14 cellular contexts compared by ENCODE assay signal in the genomic region with DNA sequence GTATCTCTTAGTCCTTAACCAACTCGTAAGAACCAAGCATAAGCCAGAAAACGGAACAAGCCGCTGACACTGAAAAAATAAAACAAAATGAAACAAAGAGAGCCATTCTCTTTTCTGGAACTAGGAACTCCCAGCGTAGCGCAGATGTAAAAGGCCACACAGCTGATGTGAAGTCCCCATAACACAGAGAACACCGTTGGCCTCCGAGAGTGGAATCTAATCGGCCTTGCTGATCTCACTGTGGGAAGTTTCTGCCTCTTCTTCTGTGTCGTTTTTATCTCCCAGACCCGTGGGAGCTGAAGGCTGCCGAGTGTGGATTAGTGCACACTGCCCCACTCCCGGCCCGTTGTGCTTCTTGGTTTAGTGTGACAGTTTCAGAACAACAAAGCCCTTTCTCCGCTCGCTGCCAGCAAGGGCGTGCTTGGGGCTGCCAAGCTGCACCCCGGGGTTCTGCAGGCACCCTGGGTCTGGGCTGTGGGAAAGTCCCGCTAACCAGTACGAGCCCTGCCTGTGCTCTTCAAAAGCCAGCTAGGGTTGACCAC. TPM values are rescaled to one million over a fixed set of nuclear protein-coding genes. Genes with fewer than 3 reads are reported as not detected.
DNase-seq lines count a peak whose midpoint lies in the region; ATAC-seq, FAIRE-seq and TF ChIP-seq lines count a peak whose summit lies in the region.
"Had no signal": no experiment of that assay in that cellular context is flagged by ENCODE, and none has a peak within 500 bp of the region (broad histone marks: within the 10 kb centered on the region; RNA-seq: fewer than 3 reads in every experiment).

No MANE protein-coding gene starts in this region.

- no peaks in the 10 kb centered on the region for H3K9me3 Mint-ChIP-seq in astrocyte (ENCODE audit: unreplicated experiment)

- H3K27ac Mint-ChIP-seq in astrocyte (ENCODE audit: unreplicated experiment), result no peak overlapping the region

- no peaks in the 10 kb centered on the region for H3K27me3 ChIP-seq in HL-60 (ENCODE audit: insufficient read depth, poor library complexity, severe bottlenecking)
- peaks cover 6% of the 10 kb centered on the region for H3K27me3 ChIP-seq in astrocyte (ENCODE audit: insufficient read depth, low read length)
- no peaks in the 10 kb centered on the region for H3K27me3 ChIP-seq in lower lobe of right lung (ENCODE audit: low read depth)
- H3K27me3 ChIP-seq in gastrocnemius medialis, result no peaks in the 10 kb centered on the region
- H3K27me3 ChIP-seq in PC-3 (ENCODE audit: low read length), result no peaks in the 10 kb centered on the region

- no peaks in the 10 kb centered on the region for H3F3A ChIP-seq in PC-3 (ENCODE audit: low read length, unreplicated experiment)

- no peak overlapping the region for H3K4me3 Mint-ChIP-seq in astrocyte (ENCODE audit: unreplicated experiment)

- no TSS peak for BruUV-seq in PC-3 (replicated peaks; lab: Mats Ljungman, UMichigan)

- in situ Hi-C loops in gastrocnemius medialis (cut with MboI; ENCODE audit: low sequenced_read_pairs in 4 of 4), result no loop called here

- peak overlapping the region; percentile 58 for H2AFZ ChIP-seq in astrocyte (ENCODE audit: low read depth, low read length)
- no peak overlapping the region for H2AFZ ChIP-seq in PC-3 (ENCODE audit: low read length)
- H2AFZ ChIP-seq: GM23248 had no signal

- ATAC-seq in lower lobe of right lung (no peak), gastrocnemius medialis (no peak), PC-3 (no peak), HG03521 (IDR thresholded peaks at IDR 0.05; ENCODE audit: unreplicated experiment) (no peak)

- POLR2A ChIA-PET in PC-3 (lab: Charles Lee; ENCODE audit: unreplicated experiment), result no interaction called here

- H3K9ac ChIP-seq in astrocyte (ENCODE audit: low read length) (no peak overlapping the region), PC-3 (ENCODE audit: low read length) (no peak overlapping the region)
- H3K9ac ChIP-seq: GM23248 had no signal

- no peaks in the 10 kb centered on the region for H3K4me1 Mint-ChIP-seq in astrocyte (ENCODE audit: low read depth, unreplicated experiment)

- H3K9me2 ChIP-seq in PC-3 (replicated peaks; ENCODE audit: low read length), result no peaks in the 10 kb centered on the region

- H4K20me1 ChIP-seq in astrocyte (ENCODE audit: insufficient read depth, low read length) (no peaks in the 10 kb centered on the region), PC-3 (ENCODE audit: low read length) (no peaks in the 10 kb centered on the region)

- peak overlapping the region; percentile 37 for H3K4me2 ChIP-seq in astrocyte (ENCODE audit: low read length)
- no peak overlapping the region for H3K4me2 ChIP-seq in PC-3 (ENCODE audit: low read length)

- peak overlapping the region; percentile 74 for H3K27ac ChIP-seq in HL-60 (replicated peaks)
- H3K27ac ChIP-seq in astrocyte (ENCODE audit: low read depth, low read length), result no peak overlapping the region
- H3K27ac ChIP-seq in lower lobe of right lung, result peak overlapping the region; percentile 74
- peak overlapping the region; percentile 99 for H3K27ac ChIP-seq in substantia nigra (ENCODE audit: low read depth, low read length, poor library complexity, severe bottlenecking)
- peak overlapping the region in 2 of 4 donors; percentile 41 to 43 for H3K27ac ChIP-seq in gastrocnemius medialis
- no peak overlapping the region for H3K27ac ChIP-seq in PC-3 (ENCODE audit: low read length)
- H3K27ac ChIP-seq: epithelial cell of prostate, GM23248 had no signal

- no peak for TF ChIP-seq CTCF in HL-60 (IDR thresholded peaks at IDR 0.05; ENCODE audit: insufficient read depth, low read length)
- no peak for TF ChIP-seq CTCF in astrocyte (IDR thresholded peaks at IDR 0.05; ENCODE audit: insufficient read depth, low read depth, low read length)
- no peak for TF ChIP-seq CTCF in lower lobe of right lung (IDR thresholded peaks at IDR 0.05)
- no peak for TF ChIP-seq CTCF in gastrocnemius medialis (IDR thresholded peaks at IDR 0.05 in 4 of 5, conservative IDR thresholded peaks at IDR 0.05 in 1 of 5)
- TF ChIP-seq CTCF in PC-3 (conservative IDR thresholded peaks at IDR 0.05; ENCODE audit: low read depth, low read length), result no peak

- CTCF ChIA-PET in PC-3 (lab: Charles Lee), result no interaction called here

- peak in 1 of 2 experiments; percentile 46 for DNase-seq in HL-60 (ENCODE audit: low read depth in 1 of 2, low spot score in 1 of 2)
- DNase-seq in astrocyte (ENCODE audit: low read depth), result no peak
- DNase-seq in lower lobe of right lung, result no peak
- DNase-seq in substantia nigra (lab: John Stamatoyannopoulos, UW), result peak in 43 of 49 donors; percentile 24 to 90 (median 66)
- no peak for DNase-seq in gastrocnemius medialis
- no peak for DNase-seq in PC-3
- DNase-seq in 8988T, result no peak
- DNase-seq: activated CD8-positive, alpha-beta memory T cell treated with anti-CD3 and anti-CD28 coated beads for 24 hours; GM23248; kidney glomerular epithelial cell; NCI-H524 treated with DMSO at 0.1 percent for 48 hours had no signal

- intact Hi-C loops in lower lobe of right lung (cut with DNase I), result no loop called here
- intact Hi-C loops in gastrocnemius medialis (cut with DNase I; ENCODE audit: low total_unique reads), result no loop called here
- intact Hi-C loops in PC-3 (cut with micrococcal nuclease), result no loop called here

- FAIRE-seq in astrocyte (lab: Jason Lieb, UNC), result no peak

- H3K4me3 ChIP-seq in HL-60 (replicated peaks; ENCODE audit: insufficient read depth, low read length) (no peak overlapping the region), astrocyte (ENCODE audit: insufficient read depth, low read depth, low read length) (no peak overlapping the region), lower lobe of right lung (no peak overlapping the region), gastrocnemius medialis (no peak overlapping the region), PC-3 (ENCODE audit: low read length) (no peak overlapping the region)
- H3K4me3 ChIP-seq: GM23248 had no signal

- H3K4me1 ChIP-seq in astrocyte (ENCODE audit: insufficient read depth, low read length) (no peaks in the 10 kb centered on the region), lower lobe of right lung (peaks cover 21% of the 10 kb centered on the region), gastrocnemius medialis (peaks cover 0 to 10% of the 10 kb centered on the region in 2 donors), PC-3 (ENCODE audit: insufficient read depth, low read length) (no peaks in the 10 kb centered on the region)

- H3K36me3 Mint-ChIP-seq in astrocyte (ENCODE audit: low read depth, unreplicated experiment), result peaks cover 6% of the 10 kb centered on the region

- no peaks in the 10 kb centered on the region for H3K9me3 ChIP-seq in astrocyte (ENCODE audit: insufficient read depth, low read depth, low read length)
- H3K9me3 ChIP-seq in lower lobe of right lung, result no peaks in the 10 kb centered on the region
- H3K9me3 ChIP-seq in gastrocnemius medialis, result no peaks in the 10 kb centered on the region
- no peaks in the 10 kb centered on the region for H3K9me3 ChIP-seq in PC-3 (ENCODE audit: low read length)

- no peaks in the 10 kb centered on the region for H3K36me3 ChIP-seq in astrocyte (ENCODE audit: insufficient read depth, low read length)
- H3K36me3 ChIP-seq in lower lobe of right lung, result peaks cover 2% of the 10 kb centered on the region
- peaks cover 0 to 16% of the 10 kb centered on the region in 2 donors for H3K36me3 ChIP-seq in gastrocnemius medialis
- no peaks in the 10 kb centered on the region for H3K36me3 ChIP-seq in PC-3 (ENCODE audit: low read depth, low read length)

- peaks cover 19% of the 10 kb centered on the region for H3K27me3 Mint-ChIP-seq in astrocyte (ENCODE audit: low read depth, unreplicated experiment)

- no peak for TF ChIP-seq POLR2A in gastrocnemius medialis (IDR thresholded peaks at IDR 0.05)

- H3K79me2 ChIP-seq in astrocyte (ENCODE audit: insufficient read depth, low read length) (no peaks in the 10 kb centered on the region), PC-3 (ENCODE audit: low read length) (no peaks in the 10 kb centered on the region)

RNA-seq across cellular contexts. Expression of a gene that starts 21.7 kb away (rescaled TPM):
- total RNA-seq in astrocyte, result 8.0 and 9.8 TPM in 2 replicates
- 7.7 TPM for total RNA-seq in lower lobe of right lung
- 10 to 100 TPM in 2 of 4 donors, 1 to 10 TPM in 2; 4.7 to 19.2 (median 11.4) TPM for total RNA-seq in gastrocnemius medialis
- 17.6 and 21.0 TPM in 2 replicates for total RNA-seq in PC-3 (2014; rRNA removed)
- total RNA-seq: GM23248 had no signal

RNA-seq across cellular contexts. Expression of a gene that starts 31.6 kb away (rescaled TPM):
- total RNA-seq in astrocyte (832 and 919 TPM in 2 replicates), lower lobe of right lung (701 TPM), gastrocnemius medialis (100 to 1,000 TPM; 346 to 472 (median 443) TPM), PC-3 (2014; rRNA removed) (2,878 and 3,689 TPM in 2 replicates)

RNA-seq across cellular contexts. Expression of a gene that starts 38.9 kb away (rescaled TPM):
- total RNA-seq in astrocyte (not detected in 2 replicates), lower lobe of right lung (6.2 TPM), gastrocnemius medialis (not detected), PC-3 (2014; rRNA removed) (not detected in 2 replicates)
- total RNA-seq: GM23248, renal cortical epithelial cell had no signal

Comparison
In these comparisons a context has a peak if more than half of its experiments do, and no peak if none do; other contexts are left out.
1. DNase-seq: peak in substantia nigra (43 of 49); none in astrocyte (single experiment), lower lobe of right lung (single experiment), gastrocnemius medialis (0 of 2), PC-3 (single experiment) and 8988T (single experiment).
2. H3K27ac ChIP-seq: peak in HL-60 (single experiment), lower lobe of right lung (single experiment) and substantia nigra (single experiment); none in astrocyte (single experiment) and PC-3 (single experiment).